Comparison of ENCODE assay signal across 19 cellular contexts in the genomic region with DNA sequence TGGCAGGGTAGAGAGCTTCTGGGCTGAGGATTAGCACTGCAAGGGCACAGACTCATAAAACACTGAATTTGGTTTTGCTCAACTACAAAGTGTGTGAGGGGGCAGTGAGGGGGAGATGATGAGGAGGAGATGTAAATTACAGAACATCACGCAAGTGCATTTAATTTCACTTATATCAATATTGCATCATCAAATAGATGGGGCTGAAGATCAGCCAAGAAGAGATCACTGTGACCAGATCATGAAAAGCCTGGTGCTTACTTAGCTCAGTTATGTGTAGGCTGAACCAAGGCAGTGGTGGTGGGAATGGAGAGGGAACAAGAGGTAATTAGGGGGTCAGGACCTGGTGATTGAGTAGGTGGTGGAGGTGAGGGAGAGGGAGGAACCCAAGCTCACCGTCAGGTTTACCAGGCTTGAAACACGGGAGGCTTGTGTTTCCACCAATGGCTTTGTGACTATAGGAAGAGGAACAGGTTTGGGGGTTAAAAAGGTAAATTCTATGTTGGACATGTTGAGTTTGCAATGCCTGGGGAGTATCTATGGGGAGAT.
"Had no signal": no experiment of that assay in that cellular context is flagged by ENCODE, and none has a peak within 500 bp of the region (broad histone marks: within the 10 kb centered on the region; RNA-seq: fewer than 3 reads in every experiment).

No MANE protein-coding gene starts in this region.

- H3K27ac Mint-ChIP-seq: activated CD4-positive, alpha-beta memory T cell treated with anti-CD3 and anti-CD28 coated beads, Interleukin-2, amount 10 ng/mL, durations not matched to agents 7 days and 5 days; activated T-cell treated with anti-CD3 and anti-CD28 coated beads, Interleukin-2, amount 50 U/mL, for 72 hours had no signal

- H3K9me3 Mint-ChIP-seq: activated CD4-positive, alpha-beta memory T cell treated with anti-CD3 and anti-CD28 coated beads, Interleukin-2, amount 10 ng/mL, durations not matched to agents 7 days and 5 days; activated T-cell treated with anti-CD3 and anti-CD28 coated beads, Interleukin-2, amount 50 U/mL, for 72 hours; effector memory CD8-positive, alpha-beta T cell had no signal

- H3K36me3 ChIP-seq: ascending aorta, breast epithelium, gastroesophageal sphincter, transverse colon, WERI-Rb-1 had no signal

- H3K36me3 Mint-ChIP-seq: naive thymus-derived CD4-positive, alpha-beta T cell had no signal

- H3K4me3 ChIP-seq: ascending aorta, breast epithelium, gastroesophageal sphincter, transverse colon had no signal

- H3K4me3 Mint-ChIP-seq: activated CD4-positive, alpha-beta memory T cell treated with anti-CD3 and anti-CD28 coated beads, Interleukin-2, amount 10 ng/mL, durations not matched to agents 7 days and 5 days; activated T-cell treated with anti-CD3 and anti-CD28 coated beads, Interleukin-2, amount 50 U/mL, for 72 hours; effector memory CD8-positive, alpha-beta T cell; naive thymus-derived CD4-positive, alpha-beta T cell had no signal

- H3K9me3 ChIP-seq: ascending aorta, breast epithelium, gastroesophageal sphincter, transverse colon had no signal

- H3K27me3 ChIP-seq: ascending aorta, breast epithelium, gastroesophageal sphincter, transverse colon had no signal

- H3K27ac ChIP-seq: ascending aorta, breast epithelium, gastroesophageal sphincter, transverse colon, WERI-Rb-1 had no signal

- DNase-seq: activated CD4-positive, alpha-beta memory T cell treated with anti-CD3 and anti-CD28 coated beads, Interleukin-2, amount 10 ng/mL, durations not matched to agents 7 days and 5 days; activated CD4-positive, alpha-beta T cell treated with anti-CD3 and anti-CD28 coated beads for 4 hours; activated T-cell treated with anti-CD3 and anti-CD28 coated beads, Interleukin-2, amount 50 U/mL, for 72 hours; cerebellar nuclear complex; dermis blood vessel endothelial cell; effector memory CD8-positive, alpha-beta T cell; islet precursor cell; naive thymus-derived CD4-positive, alpha-beta T cell; nucleus accumbens; small intestine; stimulated activated CD4-positive, alpha-beta T cell treated with anti-CD3 and anti-CD28 coated beads, Interleukin-4, amount 100 ng/mL, for 24 hours; stimulated activated naive CD4-positive, alpha-beta T cell treated with Interleukin-2 at 50 U/mL for 16 hours; substantia nigra; T-helper 1 cell; transverse colon; WERI-Rb-1 had no signal

- ATAC-seq: activated T-cell treated with anti-CD3 and anti-CD28 coated beads, Interleukin-2, amount 50 U/mL, for 72 hours; effector memory CD8-positive, alpha-beta T cell; gastroesophageal sphincter; naive thymus-derived CD4-positive, alpha-beta T cell had no signal
